9 cellular contexts compared by ENCODE assay signal in the genomic region with DNA sequence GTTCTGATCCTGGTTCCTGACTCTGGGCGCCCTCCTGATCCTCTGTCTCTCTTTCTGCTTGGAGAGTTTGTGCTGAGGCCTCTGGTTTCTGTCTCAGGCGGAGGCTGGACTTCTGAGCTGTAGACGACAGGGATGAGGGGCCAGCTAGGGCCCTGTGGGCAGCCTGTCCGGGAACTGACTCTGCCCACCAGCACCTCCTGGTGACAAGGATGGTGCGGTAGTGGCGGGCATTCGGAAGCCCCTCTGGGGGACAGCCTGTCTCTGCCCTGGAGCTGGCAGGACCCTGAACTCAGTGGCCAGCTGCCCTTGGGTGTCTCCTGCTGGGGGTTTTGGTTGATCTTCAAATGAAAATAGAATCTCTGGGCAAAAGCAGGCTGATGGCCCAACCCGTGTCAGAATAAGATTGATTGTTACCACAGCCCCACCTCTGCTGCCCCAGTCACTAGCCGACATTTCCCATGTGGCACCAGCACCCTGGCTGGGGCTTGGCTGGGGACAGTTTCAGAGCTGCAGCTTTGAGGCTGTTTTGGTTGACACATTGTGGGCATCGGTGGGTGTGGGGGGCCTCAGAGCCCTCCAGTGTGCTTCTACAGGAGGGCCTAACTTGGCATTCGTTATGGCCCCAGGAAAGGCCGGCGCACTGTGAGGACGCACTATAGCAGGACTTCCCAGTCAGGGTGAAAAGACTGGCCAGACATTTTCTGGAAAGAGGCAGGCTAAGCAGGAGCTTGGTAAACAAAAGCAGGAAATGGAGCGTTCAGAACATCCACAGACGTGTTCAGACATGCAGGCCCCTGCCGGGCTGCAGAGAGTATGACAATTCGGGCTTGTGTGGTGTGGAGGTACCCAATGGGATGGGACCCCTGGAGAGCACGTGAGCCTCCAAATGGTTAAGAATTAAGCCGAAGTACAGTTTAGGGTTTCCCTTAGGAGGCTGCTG. TPM values are rescaled to one million over a fixed set of nuclear protein-coding genes. Genes with fewer than 3 reads are reported as not detected.
A peak's percentile ranks its signal among the peaks of the same experiment; 100 is the strongest.
DNase-seq lines count a peak whose midpoint lies in the region; ATAC-seq and TF ChIP-seq lines count a peak whose summit lies in the region.
"Had no signal": no experiment of that assay in that cellular context is flagged by ENCODE, and none has a peak within 500 bp of the region (broad histone marks: within the 10 kb centered on the region; RNA-seq: fewer than 3 reads in every experiment).

No MANE protein-coding gene starts in this region.

- no peak for ATAC-seq in HG02759 (IDR thresholded peaks at IDR 0.05; ENCODE audit: unreplicated experiment)

- no peaks in the 10 kb centered on the region for H3K36me3 ChIP-seq in ascending aorta

- H3K27me3 Mint-ChIP-seq in CD14-positive monocyte (ENCODE audit: low read depth in 3 of 3) = peaks cover 0 to 9% (median 2%) of the 10 kb centered on the region in 3 donors

- no peak overlapping the region for H3K4me3 ChIP-seq in ascending aorta

- peaks cover 30% of the 10 kb centered on the region for H3K4me1 Mint-ChIP-seq in CD14-positive monocyte

- peaks cover 3 to 4% of the 10 kb centered on the region in 2 donors for H3K36me3 Mint-ChIP-seq in CD14-positive monocyte

- H3K27me3 ChIP-seq in ascending aorta = no peaks in the 10 kb centered on the region

- peak overlapping the region in 4 of 7 donors; percentile 28 to 84 (median 36) for H3K27ac Mint-ChIP-seq in CD14-positive monocyte

- H3K4me1 ChIP-seq in ascending aorta = peaks cover 9 to 14% of the 10 kb centered on the region in 2 donors

- intact Hi-C loops in CD14-positive monocyte (cut with micrococcal nuclease) = no loop called here
- intact Hi-C loops in ascending aorta (cut with DNase I) = no loop called here

- CTCF ChIA-PET in GM10248 (lab: Yijun Ruan, JAX) = interaction anchor here (0.7 to 2.2 kb wide), 6 partner anchors 10 to 151 kb away, joined by 3 to 7 read pairs (median 4); no protein-coding TSS in a partner anchor

- H3K4me3 Mint-ChIP-seq in CD14-positive monocyte = no peak overlapping the region

- peak overlapping the region; percentile 62 to 75 for H3K27ac ChIP-seq in ascending aorta

- POLR2A ChIA-PET in GM10248 (lab: Yijun Ruan, JAX) = no interaction called here

- H3K9me3 ChIP-seq in ascending aorta = no peaks in the 10 kb centered on the region

- H3K9me3 Mint-ChIP-seq in CD14-positive monocyte = peaks cover 0 to 2% (median 0%) of the 10 kb centered on the region in 7 donors

- DNase-seq in CD14-positive monocyte (ENCODE audit: low spot score) (no peak), NCI-H1417 treated with DMSO at 0.1 percent for 48 hours (lab: John Stamatoyannopoulos, UW) (peak; percentile 84), ascending aorta (ENCODE audit: low spot score in 2 of 2) (no peak), lung microvascular endothelial cell (ENCODE audit: low read depth in 2 of 2) (peak; percentile 82 to 91), SKM-1 treated with dmso at 0.1 percent for 144 hours (lab: John Stamatoyannopoulos, UW; ENCODE audit: unreplicated experiment) (no peak), GM10248 (ENCODE audit: extremely low spot score) (no peak), HK-2 (ENCODE audit: unreplicated experiment) (no peak)
- DNase-seq: activated CD4-positive, alpha-beta T cell treated with anti-CD3 and anti-CD28 coated beads, Interleukin-2, amount 50 U/mL, for 1 hour had no signal

- TF ChIP-seq CTCF in CD14-positive monocyte (IDR thresholded peaks at IDR 0.05) (no peak), ascending aorta (IDR thresholded peaks at IDR 0.05) (peak in 1 of 3 experiments; percentile 16), GM10248 (IDR thresholded peaks at IDR 0.05; ENCODE audit: control extremely low read depth, extremely low read depth, low read depth, missing control alignments) (no peak)

RNA-seq across cellular contexts. Expression of a gene that starts 16.1 kb away (rescaled TPM):
- under 1 TPM; 0.18 to 0.52 TPM for polyA plus RNA-seq in CD14-positive monocyte
- total RNA-seq in ascending aorta = not detected
- 0.20 and 0.65 TPM in 2 replicates for total RNA-seq in lung microvascular endothelial cell

RNA-seq across cellular contexts. Expression of a gene that starts 57.4 kb away (rescaled TPM):
- 1 to 10 TPM in 1 of 2 donors, not detected in 1; 2.7 TPM for polyA plus RNA-seq in CD14-positive monocyte
- total RNA-seq in ascending aorta (153 TPM), lung microvascular endothelial cell (6.7 and 121 TPM in 2 replicates)

Comparison
In these comparisons a context has a peak if more than half of its experiments do, and no peak if none do; other contexts are left out.
1. DNase-seq: peak in NCI-H1417 treated with DMSO at 0.1 percent for 48 hours (single experiment) and lung microvascular endothelial cell (2 of 2); none in CD14-positive monocyte (single experiment), ascending aorta (0 of 2), SKM-1 treated with dmso at 0.1 percent for 144 hours (single experiment), GM10248 (single experiment) and HK-2 (single experiment).